ENCODE assay signal across 1 cellular context in the genomic region with DNA sequence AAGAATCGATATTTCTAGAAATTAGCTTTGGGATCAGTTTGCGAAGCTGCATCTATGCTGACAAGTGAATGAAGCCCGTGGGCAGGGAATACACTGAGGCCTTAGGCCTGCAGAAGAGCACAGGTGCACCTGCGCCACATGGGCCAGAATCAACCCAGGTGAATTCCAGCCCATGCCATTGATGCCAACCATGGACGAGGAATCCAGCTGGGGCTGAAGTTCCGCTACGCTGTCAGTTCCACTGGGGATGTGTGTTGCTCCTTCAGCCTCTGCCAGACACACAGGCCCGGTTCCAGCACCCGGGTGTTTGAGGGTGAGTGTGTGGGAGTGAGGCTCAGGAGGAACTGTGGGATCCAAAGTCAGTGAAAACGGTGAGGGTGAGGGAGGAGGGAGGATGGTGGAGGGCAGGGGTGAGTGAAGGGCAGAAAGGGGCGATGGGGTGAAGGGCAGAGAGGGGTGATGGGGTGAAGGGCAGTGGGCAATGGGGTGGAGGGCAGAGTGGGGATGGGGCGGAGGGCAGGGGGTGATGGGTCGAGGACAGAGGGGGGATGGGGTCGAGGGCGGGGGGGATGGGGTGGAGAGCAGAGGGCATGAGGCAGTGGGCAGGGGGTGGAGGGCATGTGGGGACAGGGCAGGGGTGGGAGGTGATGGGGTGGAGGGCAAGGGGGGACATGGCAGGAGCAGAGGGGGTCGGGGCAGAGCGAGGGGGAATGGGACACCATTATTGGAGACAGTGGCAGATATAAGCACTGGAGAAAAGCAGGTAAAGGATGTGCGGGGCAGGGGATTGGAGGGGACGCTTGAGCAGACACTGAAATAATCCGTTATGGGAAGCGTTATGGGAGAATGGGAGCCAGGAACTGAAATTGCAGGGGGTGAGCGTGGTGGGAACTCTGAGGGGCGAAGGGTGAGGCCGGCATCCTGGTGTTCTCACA.
TF ChIP-seq lines count a peak whose summit lies in the region.

No MANE protein-coding gene starts in this region.

TF ChIP-seq in H1, 55 proteins besides CTCF, POLR2A, EP300 and RAD21:
- TF ChIP-seq, protein P1, sequence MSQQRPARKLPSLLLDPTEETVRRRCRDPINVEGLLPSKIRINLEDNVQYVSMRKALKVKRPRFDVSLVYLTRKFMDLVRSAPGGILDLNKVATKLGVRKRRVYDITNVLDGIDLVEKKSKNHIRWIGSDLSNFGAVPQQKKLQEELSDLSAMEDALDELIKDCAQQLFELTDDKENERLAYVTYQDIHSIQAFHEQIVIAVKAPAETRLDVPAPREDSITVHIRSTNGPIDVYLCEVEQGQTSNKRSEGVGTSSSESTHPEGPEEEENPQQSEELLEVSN (IDR thresholded peaks at IDR 0.05), result no peak
- TF ChIP-seq SIN3A (conservative IDR thresholded peaks at IDR 0.05 in 1 of 2, IDR thresholded peaks at IDR 0.05 in 1 of 2; ENCODE audit: low read depth in 1 of 2, low read length in 2 of 2) (no peak), CBX5 (IDR thresholded peaks at IDR 0.05; ENCODE audit: low read depth, low read length) (no peak), KDM5A (IDR thresholded peaks at IDR 0.05; ENCODE audit: low read length) (no peak), RXRA (IDR thresholded peaks at IDR 0.05; ENCODE audit: insufficient read depth, low read depth, low read length) (no peak)
